Comparison of ENCODE assay signal across 10 cellular contexts in genomic region chr6:166806962-166807757, GRCh38.
"Had no signal": no experiment of that assay in that cellular context is flagged by ENCODE, and none has a peak within 500 bp of the region (broad histone marks: within the 10 kb centered on the region; RNA-seq: fewer than 3 reads in every experiment).

No MANE protein-coding gene starts in this region.

- H3K4me3 ChIP-seq: GM23248, HAP-1 had no signal

- H3K4me2 ChIP-seq: KMS-11 had no signal

- H3K36me3 ChIP-seq: HAP-1 had no signal

- H3K4me1 ChIP-seq: HAP-1 had no signal

- H3K27ac ChIP-seq: GM23248, HL-60, KMS-11 had no signal

- H2AFZ ChIP-seq: GM23248 had no signal

- FAIRE-seq: HepG2 had no signal

- DNase-seq: GM23248, GOT3, H7, HFFc6, IMR-90, KBM-7 had no signal
